Comparison of ENCODE assay signal across 1 cellular context in genomic region chr15:56653787-56654186, GRCh38.
TF ChIP-seq lines count a peak whose summit lies in the region.

No MANE protein-coding gene starts in this region.

TF ChIP-seq in HepG2, 621 proteins besides CTCF, POLR2A, EP300 and RAD21 (continued from another document):
- TF ChIP-seq, protein P1, sequence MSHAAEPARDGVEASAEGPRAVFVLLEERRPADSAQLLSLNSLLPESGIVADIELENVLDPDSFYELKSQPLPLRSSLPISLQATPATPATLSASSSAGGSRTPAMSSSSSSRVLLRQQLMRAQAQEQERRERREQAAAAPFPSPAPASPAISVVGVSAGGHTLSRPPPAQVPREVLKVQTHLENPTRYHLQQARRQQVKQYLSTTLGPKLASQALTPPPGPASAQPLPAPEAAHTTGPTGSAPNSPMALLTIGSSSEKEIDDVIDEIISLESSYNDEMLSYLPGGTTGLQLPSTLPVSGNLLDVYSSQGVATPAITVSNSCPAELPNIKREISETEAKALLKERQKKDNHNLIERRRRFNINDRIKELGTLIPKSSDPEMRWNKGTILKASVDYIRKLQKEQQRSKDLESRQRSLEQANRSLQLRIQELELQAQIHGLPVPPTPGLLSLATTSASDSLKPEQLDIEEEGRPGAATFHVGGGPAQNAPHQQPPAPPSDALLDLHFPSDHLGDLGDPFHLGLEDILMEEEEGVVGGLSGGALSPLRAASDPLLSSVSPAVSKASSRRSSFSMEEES (CRISPR knock-in tag; IDR thresholded peaks at IDR 0.05): peak; percentile 87
- TF ChIP-seq RARA (CRISPR knock-in tag; IDR thresholded peaks at IDR 0.05) (peak; percentile 41; the same call in 1 of the 2 replicates), MIER2 (CRISPR knock-in tag; IDR thresholded peaks at IDR 0.05) (no peak), ZNF543 (CRISPR knock-in tag; IDR thresholded peaks at IDR 0.05) (no peak), ARID5B (CRISPR knock-in tag; IDR thresholded peaks at IDR 0.05) (peak; percentile 61), DBP (CRISPR knock-in tag; IDR thresholded peaks at IDR 0.05; ENCODE audit: not compliant biosample characterization) (no peak), ZNF644 (CRISPR knock-in tag; IDR thresholded peaks at IDR 0.05; ENCODE audit: low read depth) (0 out of 2 replicates have a peak, but pooled peaks have one; percentile 45), HOMEZ (CRISPR knock-in tag; IDR thresholded peaks at IDR 0.05; ENCODE audit: low read depth) (peak; percentile 76; the same call in 1 of the 2 replicates), CREM (IDR thresholded peaks at IDR 0.05) (no peak), CREM (CRISPR knock-in tag; IDR thresholded peaks at IDR 0.05) (no peak), POGZ (CRISPR knock-in tag; IDR thresholded peaks at IDR 0.05) (peak; percentile 59), ARHGAP35 (CRISPR knock-in tag; IDR thresholded peaks at IDR 0.05; ENCODE audit: borderline replicate concordance) (no peak), CBX5 (CRISPR knock-in tag; IDR thresholded peaks at IDR 0.05; ENCODE audit: borderline replicate concordance) (no peak), SOX13 (IDR thresholded peaks at IDR 0.05) (no peak), SOX13 (CRISPR knock-in tag; conservative IDR thresholded peaks at IDR 0.05 in 1 of 2, IDR thresholded peaks at IDR 0.05 in 1 of 2) (peak in 1 of 2 experiments; percentile 40; a peak in 1 of 4 replicates), NFIB (CRISPR knock-in tag; IDR thresholded peaks at IDR 0.05; ENCODE audit: borderline replicate concordance) (no peak), MYC (CRISPR knock-in tag; IDR thresholded peaks at IDR 0.05; ENCODE audit: borderline replicate concordance) (no peak), HNF4A (CRISPR knock-in tag; IDR thresholded peaks at IDR 0.05) (peak; percentile 75), NR0B2 (CRISPR knock-in tag; IDR thresholded peaks at IDR 0.05) (no peak), RBAK (CRISPR knock-in tag; IDR thresholded peaks at IDR 0.05) (no peak), SIN3B (IDR thresholded peaks at IDR 0.05; ENCODE audit: low read length) (no peak)
- TF ChIP-seq, protein P2, sequence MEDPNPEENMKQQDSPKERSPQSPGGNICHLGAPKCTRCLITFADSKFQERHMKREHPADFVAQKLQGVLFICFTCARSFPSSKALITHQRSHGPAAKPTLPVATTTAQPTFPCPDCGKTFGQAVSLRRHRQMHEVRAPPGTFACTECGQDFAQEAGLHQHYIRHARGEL (CRISPR knock-in tag; IDR thresholded peaks at IDR 0.05): no peak
- TF ChIP-seq, protein P3, sequence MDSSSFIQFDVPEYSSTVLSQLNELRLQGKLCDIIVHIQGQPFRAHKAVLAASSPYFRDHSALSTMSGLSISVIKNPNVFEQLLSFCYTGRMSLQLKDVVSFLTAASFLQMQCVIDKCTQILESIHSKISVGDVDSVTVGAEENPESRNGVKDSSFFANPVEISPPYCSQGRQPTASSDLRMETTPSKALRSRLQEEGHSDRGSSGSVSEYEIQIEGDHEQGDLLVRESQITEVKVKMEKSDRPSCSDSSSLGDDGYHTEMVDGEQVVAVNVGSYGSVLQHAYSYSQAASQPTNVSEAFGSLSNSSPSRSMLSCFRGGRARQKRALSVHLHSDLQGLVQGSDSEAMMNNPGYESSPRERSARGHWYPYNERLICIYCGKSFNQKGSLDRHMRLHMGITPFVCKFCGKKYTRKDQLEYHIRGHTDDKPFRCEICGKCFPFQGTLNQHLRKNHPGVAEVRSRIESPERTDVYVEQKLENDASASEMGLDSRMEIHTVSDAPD (CRISPR knock-in tag; IDR thresholded peaks at IDR 0.05): no peak
- TF ChIP-seq, protein P4, sequence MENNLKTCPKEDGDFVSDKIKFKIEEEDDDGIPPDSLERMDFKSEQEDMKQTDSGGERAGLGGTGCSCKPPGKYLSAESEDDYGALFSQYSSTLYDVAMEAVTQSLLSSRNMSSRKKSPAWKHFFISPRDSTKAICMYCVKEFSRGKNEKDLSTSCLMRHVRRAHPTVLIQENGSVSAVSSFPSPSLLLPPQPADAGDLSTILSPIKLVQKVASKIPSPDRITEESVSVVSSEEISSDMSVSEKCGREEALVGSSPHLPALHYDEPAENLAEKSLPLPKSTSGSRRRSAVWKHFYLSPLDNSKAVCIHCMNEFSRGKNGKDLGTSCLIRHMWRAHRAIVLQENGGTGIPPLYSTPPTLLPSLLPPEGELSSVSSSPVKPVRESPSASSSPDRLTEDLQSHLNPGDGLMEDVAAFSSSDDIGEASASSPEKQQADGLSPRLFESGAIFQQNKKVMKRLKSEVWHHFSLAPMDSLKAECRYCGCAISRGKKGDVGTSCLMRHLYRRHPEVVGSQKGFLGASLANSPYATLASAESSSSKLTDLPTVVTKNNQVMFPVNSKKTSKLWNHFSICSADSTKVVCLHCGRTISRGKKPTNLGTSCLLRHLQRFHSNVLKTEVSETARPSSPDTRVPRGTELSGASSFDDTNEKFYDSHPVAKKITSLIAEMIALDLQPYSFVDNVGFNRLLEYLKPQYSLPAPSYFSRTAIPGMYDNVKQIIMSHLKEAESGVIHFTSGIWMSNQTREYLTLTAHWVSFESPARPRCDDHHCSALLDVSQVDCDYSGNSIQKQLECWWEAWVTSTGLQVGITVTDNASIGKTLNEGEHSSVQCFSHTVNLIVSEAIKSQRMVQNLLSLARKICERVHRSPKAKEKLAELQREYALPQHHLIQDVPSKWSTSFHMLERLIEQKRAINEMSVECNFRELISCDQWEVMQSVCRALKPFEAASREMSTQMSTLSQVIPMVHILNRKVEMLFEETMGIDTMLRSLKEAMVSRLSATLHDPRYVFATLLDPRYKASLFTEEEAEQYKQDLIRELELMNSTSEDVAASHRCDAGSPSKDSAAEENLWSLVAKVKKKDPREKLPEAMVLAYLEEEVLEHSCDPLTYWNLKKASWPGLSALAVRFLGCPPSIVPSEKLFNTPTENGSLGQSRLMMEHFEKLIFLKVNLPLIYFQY (CRISPR knock-in tag; IDR thresholded peaks at IDR 0.05; ENCODE audit: borderline replicate concordance): no peak
